10 cellular contexts compared by ENCODE assay signal in the genomic region with DNA sequence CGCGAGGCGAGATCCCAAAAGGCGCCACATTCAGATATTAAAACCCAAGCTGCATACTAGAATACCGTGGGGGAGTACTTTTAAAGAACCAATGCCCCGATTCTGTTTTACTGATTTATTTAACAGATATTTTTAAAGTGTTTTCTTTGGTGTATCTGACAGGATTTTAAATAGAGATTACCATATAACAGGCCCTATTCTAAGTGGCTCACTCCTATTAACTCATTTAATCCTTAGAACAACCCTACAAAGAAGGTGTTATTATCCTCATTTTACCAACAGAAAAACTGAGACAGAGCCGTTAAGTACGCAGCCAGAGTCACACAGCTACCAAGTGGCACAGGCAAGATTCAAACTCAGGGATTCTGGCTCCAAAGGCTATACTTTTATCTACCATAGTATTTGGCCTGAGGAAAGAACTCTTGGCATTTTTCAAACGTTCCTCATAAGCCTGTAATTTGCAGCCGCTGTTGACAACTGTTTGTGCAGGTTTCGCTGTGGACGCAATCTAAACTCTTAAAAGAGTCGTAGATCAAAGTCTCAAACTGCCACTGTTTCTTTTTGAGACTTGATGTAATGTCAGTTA. TPM values are rescaled to one million over a fixed set of nuclear protein-coding genes. Genes with fewer than 3 reads are reported as not detected.
DNase-seq lines count a peak whose midpoint lies in the region; ATAC-seq, FAIRE-seq and TF ChIP-seq lines count a peak whose summit lies in the region.
"Had no signal": no experiment of that assay in that cellular context is flagged by ENCODE, and none has a peak within 500 bp of the region (broad histone marks: within the 10 kb centered on the region; RNA-seq: fewer than 3 reads in every experiment).

No MANE protein-coding gene starts in this region.

- DNase-seq in GM23338 (ENCODE audit: low spot score) = no peak
- DNase-seq in OCI-LY7 (ENCODE audit: low spot score) = no peak
- no peak for DNase-seq in effector memory CD8-positive, alpha-beta T cell
- DNase-seq in progenitor cell of endocrine pancreas (ENCODE audit: low spot score, unreplicated experiment) = no peak
- DNase-seq in RCC 7860 (ENCODE audit: low spot score) = no peak
- DNase-seq in AG08396 (ENCODE audit: low spot score) = no peak

- FAIRE-seq in RCC 7860 (lab: Jason Lieb, UNC) = no peak

- CTCF ChIA-PET in OCI-LY7 (lab: Charles Lee; ENCODE audit: unreplicated experiment) = no interaction called here

- TF ChIP-seq CTCF in GM23338 (conservative IDR thresholded peaks at IDR 0.05; ENCODE audit: low read depth in 2 of 2) (no peak), OCI-LY7 (conservative IDR thresholded peaks at IDR 0.05; ENCODE audit: low read length) (no peak), progenitor cell of endocrine pancreas (IDR thresholded peaks at IDR 0.05; ENCODE audit: unreplicated experiment) (no peak)

- H4K20me1 ChIP-seq in GM23338 (replicated peaks; ENCODE audit: insufficient read depth) = peaks cover 34% of the 10 kb centered on the region
- peaks cover 29% of the 10 kb centered on the region; the same call in 1 of the 2 replicates for H4K20me1 ChIP-seq in OCI-LY7 (ENCODE audit: insufficient read depth, low read length)

- intact Hi-C loops in OCI-LY7 (cut with micrococcal nuclease; ENCODE audit: unreplicated experiment) = no loop called here

- H3K9me2 ChIP-seq in GM23338 (ENCODE audit: insufficient read depth) (no peaks in the 10 kb centered on the region), OCI-LY7 (ENCODE audit: insufficient read depth, low read length) (no peaks in the 10 kb centered on the region)

- H3K4me1 ChIP-seq in GM23338 (ENCODE audit: insufficient read depth) (peaks cover 38% of the 10 kb centered on the region), OCI-LY7 (ENCODE audit: insufficient read depth, low read length, poor library complexity, severe bottlenecking) (peaks cover 49% of the 10 kb centered on the region)

- H3K27ac Mint-ChIP-seq in GM23338 (peak overlapping the region; percentile 77), progenitor cell of endocrine pancreas (no peak overlapping the region)
- H3K27ac Mint-ChIP-seq in effector memory CD8-positive, alpha-beta T cell = no peak overlapping the region

- H3K79me2 ChIP-seq in GM23338 (replicated peaks; ENCODE audit: insufficient read depth) (peaks cover 40% of the 10 kb centered on the region), OCI-LY7 (ENCODE audit: insufficient read depth, low read depth, low read length) (peaks cover 45% of the 10 kb centered on the region)

- H2AFZ ChIP-seq in GM23338 (peak overlapping the region; percentile 48; the same call in 1 of the 2 replicates), OCI-LY7 (ENCODE audit: low read length) (peak overlapping the region; percentile 95)

- no peaks in the 10 kb centered on the region for H3K36me3 ChIP-seq in GM23338 (ENCODE audit: insufficient read depth)
- peaks cover 31% of the 10 kb centered on the region for H3K36me3 ChIP-seq in OCI-LY7 (ENCODE audit: insufficient read depth, low read length)
- H3K36me3 ChIP-seq: prostate gland, thoracic aorta had no signal

- H3K9me3 Mint-ChIP-seq in GM23338 = no peaks in the 10 kb centered on the region
- H3K9me3 Mint-ChIP-seq in effector memory CD8-positive, alpha-beta T cell = no peaks in the 10 kb centered on the region
- H3K9me3 Mint-ChIP-seq in progenitor cell of endocrine pancreas (ENCODE audit: low read depth) = no peaks in the 10 kb centered on the region

- no peaks in the 10 kb centered on the region for H3F3A ChIP-seq in GM23338 (replicated peaks; ENCODE audit: low read depth)

- BruUV-seq in OCI-LY7 (replicated peaks; lab: Mats Ljungman, UMichigan) = TSS peak; percentile 88

- H3K27me3 Mint-ChIP-seq in GM23338 (ENCODE audit: insufficient read depth, low read depth, poor library complexity) (peaks cover 4% of the 10 kb centered on the region), progenitor cell of endocrine pancreas (no peaks in the 10 kb centered on the region)
- H3K27me3 Mint-ChIP-seq in effector memory CD8-positive, alpha-beta T cell = peaks cover 0 to 11% of the 10 kb centered on the region in 2 donors

- H3K27me3 ChIP-seq in GM23338 (ENCODE audit: insufficient read depth) = no peaks in the 10 kb centered on the region

- POLR2A ChIA-PET in OCI-LY7 (lab: Charles Lee) = interaction anchor here (0.5 to 4.1 kb wide), 9 partner anchors 9 to 1654 kb away, joined by 3 to 53 read pairs (median 3); no protein-coding TSS in a partner anchor

- no peaks in the 10 kb centered on the region for H3K9me3 ChIP-seq in OCI-LY7 (ENCODE audit: low read length)
- H3K9me3 ChIP-seq: prostate gland, thoracic aorta had no signal

- H3K36me3 Mint-ChIP-seq in GM23338 (ENCODE audit: low read depth) (peaks cover 10% of the 10 kb centered on the region), progenitor cell of endocrine pancreas (ENCODE audit: insufficient read depth) (peaks cover 4% of the 10 kb centered on the region)
- H3K36me3 Mint-ChIP-seq in effector memory CD8-positive, alpha-beta T cell (ENCODE audit: insufficient read depth) = peaks cover 5% of the 10 kb centered on the region

- H3K4me2 ChIP-seq in GM23338 (peak overlapping the region; percentile 78), OCI-LY7 (ENCODE audit: low read length) (peak overlapping the region; percentile 63)

- peak overlapping the region; percentile 82 for H3K4me3 ChIP-seq in GM23338
- peak overlapping the region; percentile 60 for H3K4me3 ChIP-seq in OCI-LY7 (ENCODE audit: low read depth, low read length, poor library complexity, severe bottlenecking)

- ATAC-seq in GM23338 (no peak), HG02884 (IDR thresholded peaks at IDR 0.05; ENCODE audit: unreplicated experiment) (no peak), HG03342 (IDR thresholded peaks at IDR 0.05; ENCODE audit: unreplicated experiment) (no peak)
- ATAC-seq in effector memory CD8-positive, alpha-beta T cell (replicated peaks) = no peak

- H3K27ac ChIP-seq in GM23338 (ENCODE audit: low read depth) (peak overlapping the region; percentile 30; the same call in 1 of the 2 replicates), OCI-LY7 (ENCODE audit: low read depth, low read length, poor library complexity, severe bottlenecking) (peak overlapping the region; percentile 65)

- H3K4me3 Mint-ChIP-seq in GM23338 (peak overlapping the region; percentile 97), progenitor cell of endocrine pancreas (ENCODE audit: low read depth) (peak overlapping the region; percentile 92)
- peak overlapping the region; percentile 89 for H3K4me3 Mint-ChIP-seq in effector memory CD8-positive, alpha-beta T cell

- peaks cover 36% of the 10 kb centered on the region for H3K4me1 Mint-ChIP-seq in GM23338
- peaks cover 30 to 39% of the 10 kb centered on the region in 2 donors for H3K4me1 Mint-ChIP-seq in effector memory CD8-positive, alpha-beta T cell (ENCODE audit: low read depth in 2 of 2)
- H3K4me1 Mint-ChIP-seq in progenitor cell of endocrine pancreas (ENCODE audit: low read depth) = peaks cover 21% of the 10 kb centered on the region

RNA-seq across cellular contexts. Expression of a gene that starts 0.6 kb away (rescaled TPM):
- 61.3 and 64.1 TPM in 2 replicates for total RNA-seq in GM23338 (2014; rRNA removed; shearing (Covaris generic))
- polyA plus RNA-seq in GM23338 (2016; fragmentation: Nextera tagmentation; extraction: Ambion mirVana) = 14.8 and 17.3 TPM in 2 replicates
- total RNA-seq in OCI-LY7 (2014; rRNA removed; shearing (Covaris generic)) = 19.4 and 22.0 TPM in 2 replicates
- 36.1 and 40.8 TPM in 2 replicates for total RNA-seq in OCI-LY7 (2022)
- total RNA-seq in progenitor cell of endocrine pancreas = 51.1 and 57.2 TPM in 2 replicates

RNA-seq across cellular contexts. Expression of a gene that starts 46.8 kb away (rescaled TPM):
- total RNA-seq in GM23338 (2014; rRNA removed; shearing (Covaris generic)) = 0.78 and 1.1 TPM in 2 replicates
- polyA plus RNA-seq in GM23338 (2016; fragmentation: Nextera tagmentation; extraction: Ambion mirVana) = 0.37 and 0.54 TPM in 2 replicates
- not detected in 2 replicates for total RNA-seq in OCI-LY7 (2014; rRNA removed; shearing (Covaris generic))
- total RNA-seq in OCI-LY7 (2022) (not detected in 2 replicates), progenitor cell of endocrine pancreas (4.9 and 6.1 TPM in 2 replicates)
